In the genomic region with DNA sequence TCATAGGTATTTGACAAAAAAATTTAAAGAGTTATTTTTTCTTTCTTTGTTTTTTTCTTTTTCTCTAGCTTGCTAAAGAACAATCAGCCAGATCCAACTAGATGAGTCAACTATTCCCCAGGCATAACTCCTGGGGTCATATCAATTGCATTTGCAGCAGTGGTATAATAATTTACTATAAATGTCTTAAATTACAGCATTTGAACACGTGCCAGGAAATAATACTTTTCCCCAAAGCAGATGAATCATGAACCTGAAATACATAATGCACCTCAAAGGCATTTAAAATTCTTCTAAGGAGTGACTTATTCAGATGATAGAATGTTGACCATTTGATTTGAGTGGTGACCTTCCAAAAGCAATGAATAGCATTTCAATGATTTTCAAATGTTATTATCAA, we compare ENCODE assay signal across 22 cellular contexts.
DNase-seq lines count a peak whose midpoint lies in the region; ATAC-seq and TF ChIP-seq lines count a peak whose summit lies in the region.
"Had no signal": no experiment of that assay in that cellular context is flagged by ENCODE, and none has a peak within 500 bp of the region (broad histone marks: within the 10 kb centered on the region; RNA-seq: fewer than 3 reads in every experiment).

No MANE protein-coding gene starts in this region.

- H3K36me3 ChIP-seq in breast epithelium (no peaks in the 10 kb centered on the region), SK-N-MC (ENCODE audit: insufficient read depth, low read length) (no peaks in the 10 kb centered on the region)
- H3K36me3 ChIP-seq: adrenal gland, prostate gland, upper lobe of left lung had no signal

- no peaks in the 10 kb centered on the region for H3K36me3 Mint-ChIP-seq in MCF 10A (ENCODE audit: insufficient read depth, unreplicated experiment)
- H3K36me3 Mint-ChIP-seq: immature natural killer cell had no signal

- no peaks in the 10 kb centered on the region for H3K9me3 Mint-ChIP-seq in MCF 10A (ENCODE audit: unreplicated experiment)
- H3K9me3 Mint-ChIP-seq: activated B cell treated with CpG ODN at 0.5 μM for 24 hours; activated T-helper 17 cell treated with anti-CD3 and anti-CD28 coated beads, Interleukin-2, amount 50 U/mL, for 72 hours; nephron; stimulated activated naive CD8-positive, alpha-beta T cell treated with anti-CD3 and anti-CD28 coated beads, Interleukin-15, Interleukin-2, amounts not matched to agents 100 ng/mL and 50 ng/mL, for 24 hours had no signal

- H3K9me3 ChIP-seq in breast epithelium (no peaks in the 10 kb centered on the region), SK-N-MC (ENCODE audit: low read depth, low read length) (no peaks in the 10 kb centered on the region)
- H3K9me3 ChIP-seq: adrenal gland, prostate gland, upper lobe of left lung had no signal

- no peak overlapping the region for H3K27ac ChIP-seq in breast epithelium
- peak overlapping the region; percentile 31; the same call in 1 of the 2 replicates for H3K27ac ChIP-seq in SK-N-MC
- H3K27ac ChIP-seq in foreskin keratinocyte = no peak overlapping the region
- H3K27ac ChIP-seq: adrenal gland, prostate gland, upper lobe of left lung had no signal

- BruUV-seq in MCF 10A (replicated peaks; lab: Mats Ljungman, UMichigan) = no TSS peak

- no peak for TF ChIP-seq CTCF in MCF 10A (IDR thresholded peaks at IDR 0.05; ENCODE audit: unreplicated experiment)
- no peak for TF ChIP-seq CTCF in breast epithelium (IDR thresholded peaks at IDR 0.05)
- TF ChIP-seq CTCF in foreskin keratinocyte (conservative IDR thresholded peaks at IDR 0.05) = no peak

- intact Hi-C loops in MCF 10A (cut with micrococcal nuclease) (no loop called here), breast epithelium (cut with DNase I; ENCODE audit: low total_unique reads) (no loop called here)

- no peak overlapping the region for H3K4me3 Mint-ChIP-seq in MCF 10A (ENCODE audit: unreplicated experiment)
- H3K4me3 Mint-ChIP-seq: activated B cell treated with CpG ODN at 0.5 μM for 24 hours; activated T-helper 17 cell treated with anti-CD3 and anti-CD28 coated beads, Interleukin-2, amount 50 U/mL, for 72 hours; immature natural killer cell; nephron; stimulated activated naive CD8-positive, alpha-beta T cell treated with anti-CD3 and anti-CD28 coated beads, Interleukin-15, Interleukin-2, amounts not matched to agents 100 ng/mL and 50 ng/mL, for 24 hours had no signal

- H3K4me3 ChIP-seq in breast epithelium (no peak overlapping the region), SK-N-MC (no peak overlapping the region)
- H3K4me3 ChIP-seq: adrenal gland, prostate gland, upper lobe of left lung had no signal

- H3K4me1 ChIP-seq in breast epithelium (no peaks in the 10 kb centered on the region), foreskin keratinocyte (peaks cover 7% of the 10 kb centered on the region)
- H3K4me1 ChIP-seq: adrenal gland, prostate gland, upper lobe of left lung had no signal

- H3K4me1 Mint-ChIP-seq in MCF 10A (ENCODE audit: insufficient read depth, unreplicated experiment) = no peaks in the 10 kb centered on the region
- H3K4me1 Mint-ChIP-seq: activated B cell treated with CpG ODN at 0.5 μM for 24 hours; activated T-helper 17 cell treated with anti-CD3 and anti-CD28 coated beads, Interleukin-2, amount 50 U/mL, for 72 hours; immature natural killer cell had no signal

- ATAC-seq in foreskin keratinocyte = peak; percentile 54
- no peak for ATAC-seq in GM21619 (IDR thresholded peaks at IDR 0.05; ENCODE audit: unreplicated experiment)
- ATAC-seq in HG02981 (IDR thresholded peaks at IDR 0.05; ENCODE audit: unreplicated experiment) = no peak
- ATAC-seq: activated T-helper 17 cell treated with anti-CD3 and anti-CD28 coated beads, Interleukin-2, amount 50 U/mL, for 72 hours had no signal

- H3K9ac ChIP-seq in SK-N-MC (ENCODE audit: insufficient read length) = no peak overlapping the region

- no peak for TF ChIP-seq POLR2A in breast epithelium (IDR thresholded peaks at IDR 0.05)

- CTCF ChIA-PET in MCF 10A (lab: Yijun Ruan, JAX) = interaction anchor here (0.6 to 1.1 kb wide), 2 partner anchors 190 to 664 kb away, joined by 3 read pairs; no protein-coding TSS in a partner anchor

- POLR2A ChIA-PET in MCF 10A (lab: Yijun Ruan, JAX) = interaction anchor here (1.3 kb wide), 1 partner anchor 40 kb away, joined by 4 read pairs; no protein-coding TSS in a partner anchor

- H3K27me3 ChIP-seq in breast epithelium = no peaks in the 10 kb centered on the region
- H3K27me3 ChIP-seq in foreskin keratinocyte = no peaks in the 10 kb centered on the region
- H3K27me3 ChIP-seq: adrenal gland, upper lobe of left lung had no signal

- H3K27ac Mint-ChIP-seq in MCF 10A (ENCODE audit: low read depth, unreplicated experiment) = no peak overlapping the region
- H3K27ac Mint-ChIP-seq: activated B cell treated with CpG ODN at 0.5 μM for 24 hours; activated T-helper 17 cell treated with anti-CD3 and anti-CD28 coated beads, Interleukin-2, amount 50 U/mL, for 72 hours; immature natural killer cell; stimulated activated naive CD8-positive, alpha-beta T cell treated with anti-CD3 and anti-CD28 coated beads, Interleukin-15, Interleukin-2, amounts not matched to agents 100 ng/mL and 50 ng/mL, for 24 hours had no signal

- peak; percentile 75 for DNase-seq in MCF 10A (ENCODE audit: unreplicated experiment)
- DNase-seq in breast epithelium (ENCODE audit: low spot score in 2 of 2) = no peak
- no peak for DNase-seq in SK-N-MC (ENCODE audit: low read depth, low spot score)
- DNase-seq in foreskin keratinocyte = peak; percentile 19 to 62
- DNase-seq in NCI-H774 (lab: John Stamatoyannopoulos, UW) = no peak
- no peak for DNase-seq in central memory CD4-positive, alpha-beta T cell
- DNase-seq: activated B cell treated with CpG ODN at 0.5 μM for 24 hours, EL, immature natural killer cell, Karpas-422, mesenchymal stem cell, NCI-H1694, NCI-H526 treated with DMSO at 0.1 percent for 48 hours, T-helper 1 cell, upper lobe of left lung had no signal

- peaks cover 23% of the 10 kb centered on the region for H3K27me3 Mint-ChIP-seq in MCF 10A (ENCODE audit: insufficient read depth, unreplicated experiment)
- H3K27me3 Mint-ChIP-seq: activated B cell treated with CpG ODN at 0.5 μM for 24 hours; activated T-helper 17 cell treated with anti-CD3 and anti-CD28 coated beads, Interleukin-2, amount 50 U/mL, for 72 hours; stimulated activated naive CD8-positive, alpha-beta T cell treated with anti-CD3 and anti-CD28 coated beads, Interleukin-15, Interleukin-2, amounts not matched to agents 100 ng/mL and 50 ng/mL, for 24 hours had no signal

Comparison
In these comparisons a context has a peak if more than half of its experiments do, and no peak if none do; other contexts are left out.
1. DNase-seq: peak in MCF 10A (single experiment) and foreskin keratinocyte (2 of 2); none in breast epithelium (0 of 2), SK-N-MC (single experiment), NCI-H774 (single experiment) and central memory CD4-positive, alpha-beta T cell (single experiment).